ENCODE assay signal across 5 cellular contexts in genomic region chr6:44220913-44221290, GRCh38. TPM values are rescaled to one million over a fixed set of nuclear protein-coding genes. Genes with fewer than 3 reads are reported as not detected.
A peak's percentile ranks its signal among the peaks of the same experiment; 100 is the strongest.
DNase-seq lines count a peak whose midpoint lies in the region; ATAC-seq and TF ChIP-seq lines count a peak whose summit lies in the region.

No MANE protein-coding gene starts in this region.

- H3K36me3 ChIP-seq in SK-N-MC (ENCODE audit: insufficient read depth, low read length) (no peaks in the 10 kb centered on the region), esophagus squamous epithelium (no peaks in the 10 kb centered on the region)

- no peak overlapping the region for H3K9ac ChIP-seq in SK-N-MC (ENCODE audit: insufficient read length)

- no peaks in the 10 kb centered on the region for H3K27me3 ChIP-seq in esophagus squamous epithelium

- H3K9me3 ChIP-seq in SK-N-MC (ENCODE audit: low read depth, low read length): no peaks in the 10 kb centered on the region
- no peaks in the 10 kb centered on the region for H3K9me3 ChIP-seq in esophagus squamous epithelium

- H3K4me1 ChIP-seq in esophagus squamous epithelium: peaks cover 59 to 97% (median 73%) of the 10 kb centered on the region in 3 donors

- 82 to 83% methylated on average over 4 of the region's 4 CpGs for WGBS in esophagus squamous epithelium, 2 donors

- no peak for ATAC-seq in GM19467 (IDR thresholded peaks at IDR 0.05; ENCODE audit: unreplicated experiment)

- H3K27ac ChIP-seq in SK-N-MC: peak overlapping the region; percentile 75
- peak overlapping the region; percentile 66 to 91 (median 88) for H3K27ac ChIP-seq in esophagus squamous epithelium
- H3K27ac ChIP-seq in substantia nigra (ENCODE audit: low read depth, low read length, poor library complexity, severe bottlenecking): peak overlapping the region; percentile 61

- no peak for TF ChIP-seq CTCF in esophagus squamous epithelium (IDR thresholded peaks at IDR 0.05)

- H3K4me3 ChIP-seq in SK-N-MC: no peak overlapping the region
- no peak overlapping the region for H3K4me3 ChIP-seq in esophagus squamous epithelium

- DNase-seq in SK-N-MC (ENCODE audit: low read depth, low spot score): no peak
- DNase-seq in esophagus squamous epithelium (lab: John Stamatoyannopoulos, UW): no peak
- DNase-seq in substantia nigra (lab: John Stamatoyannopoulos, UW): no peak
- no peak for DNase-seq in LoVo (ENCODE audit: low spot score)

- intact Hi-C loops in esophagus squamous epithelium (cut with DNase I): no loop called here

- TF ChIP-seq POLR2A in esophagus squamous epithelium (IDR thresholded peaks at IDR 0.05): no peak

RNA-seq across cellular contexts. Expression of gene SLC29A1, which starts 2.5 kb away (rescaled TPM):
- 10 to 100 TPM; 12.7 to 24.8 (median 22.3) TPM for total RNA-seq in esophagus squamous epithelium

RNA-seq across cellular contexts. Expression of gene MYMX, which starts 4.2 kb away (rescaled TPM):
- not detected for total RNA-seq in esophagus squamous epithelium

RNA-seq across cellular contexts. Expression of gene HSP90AB1, which starts 26.0 kb away (rescaled TPM):
- 100 to 1,000 TPM; 433 to 696 (median 601) TPM for total RNA-seq in esophagus squamous epithelium

RNA-seq across cellular contexts. Expression of gene SLC35B2, which starts 36.4 kb away (rescaled TPM):
- total RNA-seq in esophagus squamous epithelium: 10 to 100 TPM in 3 of 4 donors, 1 to 10 TPM in 1; 9.7 to 34.4 (median 21.2) TPM

RNA-seq across cellular contexts. Expression of gene NFKBIE, which starts 44.4 kb away (rescaled TPM):
- total RNA-seq in esophagus squamous epithelium: 10 to 100 TPM in 3 of 4 donors, 1 to 10 TPM in 1; 8.6 to 11.2 (median 10.2) TPM
